In the genomic region with DNA sequence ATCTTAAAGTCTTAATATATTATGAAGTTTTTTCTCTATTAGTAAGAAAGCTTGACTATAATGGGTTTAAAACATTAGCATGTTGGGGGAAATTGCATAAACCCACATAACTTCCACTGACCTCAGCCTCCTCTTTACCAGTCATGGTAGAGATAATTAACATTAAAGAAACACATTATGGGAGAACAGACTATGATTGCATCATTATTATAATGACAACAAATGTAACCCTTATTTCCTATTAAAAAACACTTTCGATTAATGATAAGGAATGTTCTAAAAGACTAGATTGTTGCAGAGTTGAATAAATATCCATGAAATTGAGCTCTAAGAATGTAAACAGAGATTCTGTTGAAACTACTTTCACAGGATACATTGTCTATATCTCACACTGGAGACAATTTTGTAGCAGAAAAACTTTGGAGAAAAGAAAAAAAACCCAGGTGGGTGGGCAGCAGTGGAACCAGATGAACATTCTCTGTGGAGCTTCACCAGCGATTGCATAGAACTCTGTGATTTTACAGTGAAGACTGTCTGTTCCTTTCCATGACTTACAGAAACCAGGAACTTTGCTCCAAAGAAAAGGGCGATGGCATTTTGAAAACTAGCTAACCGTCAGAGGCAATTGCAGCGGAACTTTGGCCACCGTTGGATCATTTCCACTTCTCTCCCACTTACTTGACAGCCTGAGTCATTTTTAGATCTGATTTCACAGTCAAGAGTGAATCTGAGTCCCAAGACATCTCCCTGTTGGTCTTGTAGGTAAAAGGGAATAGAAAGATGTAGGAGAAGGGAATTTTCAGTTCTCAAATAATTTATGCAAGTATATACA, we compare ENCODE assay signal across 13 cellular contexts. TPM values are rescaled to one million over a fixed set of nuclear protein-coding genes. Genes with fewer than 3 reads are reported as not detected.
A peak's percentile ranks its signal among the peaks of the same experiment; 100 is the strongest.
DNase-seq lines count a peak whose midpoint lies in the region; ATAC-seq and TF ChIP-seq lines count a peak whose summit lies in the region.
"Had no signal": no experiment of that assay in that cellular context is flagged by ENCODE, and none has a peak within 500 bp of the region (broad histone marks: within the 10 kb centered on the region; RNA-seq: fewer than 3 reads in every experiment).

No MANE protein-coding gene starts in this region.

- H3K27ac ChIP-seq in mammary epithelial cell (ENCODE audit: insufficient read depth, low read depth, low read length) (no peak overlapping the region), upper lobe of right lung (peak overlapping the region; percentile 21)
- H3K27ac ChIP-seq: stomach had no signal

- H3K4me1 Mint-ChIP-seq in MCF 10A (ENCODE audit: insufficient read depth, unreplicated experiment), result no peaks in the 10 kb centered on the region

- no peak overlapping the region for H3K4me2 ChIP-seq in mammary epithelial cell (ENCODE audit: insufficient read depth, low read depth, low read length)

- WGBS in mammary epithelial cell (ENCODE audit: low coverage, missing lambda C conversion rate), result 97% methylated on average over 6 of the region's 6 CpGs

- H3K9ac ChIP-seq in mammary epithelial cell (ENCODE audit: insufficient read depth, low read length), result no peak overlapping the region

- H3K9me3 Mint-ChIP-seq in MCF 10A (ENCODE audit: unreplicated experiment), result no peaks in the 10 kb centered on the region
- H3K9me3 Mint-ChIP-seq: neural crest cell had no signal

- in situ Hi-C loops in mammary epithelial cell (cut with MboI; ENCODE audit: low sequenced_read_pairs in 2 of 2), result no loop called here

- dilution Hi-C loops in mammary epithelial cell (cut with HindIII; ENCODE audit: low sequenced_read_pairs), result no loop called here

- H3K9me3 ChIP-seq in mammary epithelial cell (replicated peaks; ENCODE audit: insufficient read depth, low read length) (no peaks in the 10 kb centered on the region), upper lobe of right lung (no peaks in the 10 kb centered on the region)
- H3K9me3 ChIP-seq: stomach had no signal

- DNase-seq in MCF 10A (ENCODE audit: unreplicated experiment), result peak; percentile 20
- DNase-seq in mammary epithelial cell, result no peak
- DNase-seq in amniotic epithelial cell (ENCODE audit: low read depth), result peak; percentile 35
- peak; percentile 53 for DNase-seq in left lobe of liver (ENCODE audit: low spot score)
- no peak for DNase-seq in upper lobe of right lung
- DNase-seq in stimulated activated CD4-positive, alpha-beta T cell treated with anti-CD3 and anti-CD28 coated beads, Interleukin-4, amount 100 ng/mL, for 4 hours, result no peak
- DNase-seq in DMS53 treated with DMSO at 0.1 percent for 48 hours (lab: John Stamatoyannopoulos, UW; ENCODE audit: unreplicated experiment), result no peak
- DNase-seq: amniotic stem cell, NCI-H1417 treated with DMSO at 0.1 percent for 48 hours, stomach, T-helper 9 cell had no signal

- H3K4me3 ChIP-seq in mammary epithelial cell (replicated peaks in 1 of 3; ENCODE audit: insufficient read depth in 1 of 3, low read depth in 2 of 3, low read length in 3 of 3) (no peak overlapping the region), upper lobe of right lung (no peak overlapping the region)
- H3K4me3 ChIP-seq: stomach had no signal

- CTCF ChIA-PET in MCF 10A (lab: Yijun Ruan, JAX), result interaction anchor here (1.0 to 5.6 kb wide), 2 partner anchors 8 to 14 kb away, joined by 4 to 36 read pairs; no protein-coding TSS in a partner anchor
- CTCF ChIA-PET in mammary epithelial cell (lab: Charles Lee; ENCODE audit: low non-redundant PET), result no interaction called here

- no peak overlapping the region for H3K27ac Mint-ChIP-seq in MCF 10A (ENCODE audit: low read depth, unreplicated experiment)

- H3K27me3 ChIP-seq in mammary epithelial cell (ENCODE audit: insufficient read depth, low read length) (no peaks in the 10 kb centered on the region), upper lobe of right lung (no peaks in the 10 kb centered on the region)
- H3K27me3 ChIP-seq: stomach had no signal

- no peaks in the 10 kb centered on the region for H3K27me3 Mint-ChIP-seq in MCF 10A (ENCODE audit: insufficient read depth, unreplicated experiment)

- no peak overlapping the region for H2AFZ ChIP-seq in mammary epithelial cell (ENCODE audit: low read depth, low read length)

- H3K36me3 ChIP-seq in mammary epithelial cell (ENCODE audit: insufficient read depth, low read length) (no peaks in the 10 kb centered on the region), upper lobe of right lung (no peaks in the 10 kb centered on the region)
- H3K36me3 ChIP-seq: stomach had no signal

- TF ChIP-seq CTCF in MCF 10A (IDR thresholded peaks at IDR 0.05; ENCODE audit: unreplicated experiment), result no peak
- no peak for TF ChIP-seq CTCF in mammary epithelial cell (conservative IDR thresholded peaks at IDR 0.05 in 1 of 2, IDR thresholded peaks at IDR 0.05 in 1 of 2; ENCODE audit: extremely low read depth in 1 of 2, insufficient read depth in 1 of 2, low read depth in 1 of 2, low read length in 2 of 2)
- no peak for TF ChIP-seq CTCF in upper lobe of right lung (IDR thresholded peaks at IDR 0.05)

- H4K20me1 ChIP-seq in mammary epithelial cell (ENCODE audit: insufficient read depth, low read length), result no peaks in the 10 kb centered on the region

- H3K4me3 Mint-ChIP-seq in MCF 10A (ENCODE audit: unreplicated experiment), result no peak overlapping the region
- H3K4me3 Mint-ChIP-seq: neural crest cell had no signal

- no peaks in the 10 kb centered on the region for H3K36me3 Mint-ChIP-seq in MCF 10A (ENCODE audit: insufficient read depth, unreplicated experiment)

- no peaks in the 10 kb centered on the region for H3K79me2 ChIP-seq in mammary epithelial cell (ENCODE audit: insufficient read depth, low read length)

- no peaks in the 10 kb centered on the region for H3K4me1 ChIP-seq in mammary epithelial cell (ENCODE audit: insufficient read depth, low read length)
- no peaks in the 10 kb centered on the region for H3K4me1 ChIP-seq in upper lobe of right lung

- BruUV-seq in MCF 10A (replicated peaks; lab: Mats Ljungman, UMichigan), result no TSS peak
- BruUV-seq in mammary epithelial cell (replicated peaks; lab: Mats Ljungman, UMichigan), result no TSS peak

- intact Hi-C loops in MCF 10A (cut with micrococcal nuclease), result no loop called here
- intact Hi-C loops in mammary epithelial cell (cut with micrococcal nuclease), result no loop called here
- intact Hi-C loops in upper lobe of right lung (cut with DNase I), result no loop called here

- ATAC-seq in left lobe of liver (peak; percentile 89), upper lobe of right lung (peak; percentile 85), GM18502 (IDR thresholded peaks at IDR 0.05; ENCODE audit: poor library complexity, unreplicated experiment) (no peak)

- POLR2A ChIA-PET in MCF 10A (lab: Yijun Ruan, JAX), result interaction anchor here (1.0 kb wide), 1 partner anchor 48 kb away, joined by 4 read pairs; a partner anchor contains a TSS

RNA-seq across cellular contexts. Expression of a gene that starts 21.0 kb away (rescaled TPM):
- total RNA-seq in MCF 10A (2022) (2.5 and 3.9 TPM in 2 replicates), mammary epithelial cell (10 to 100 TPM in 1 of 2 donors, 1 to 10 TPM in 1; 2.8 to 14.3 TPM), left lobe of liver (7.1 TPM), upper lobe of right lung (26.9 TPM)
- polyA plus RNA-seq in mammary epithelial cell, result 41.6 TPM
- polyA minus RNA-seq in mammary epithelial cell, result 73.1 TPM
- total RNA-seq: neural crest cell had no signal

RNA-seq across cellular contexts. Expression of a gene that starts 47.5 kb away (rescaled TPM):
- 23.2 and 26.3 TPM in 2 replicates for total RNA-seq in MCF 10A (2022)
- 10 to 100 TPM; 15.0 to 22.9 TPM for total RNA-seq in mammary epithelial cell
- 19.2 TPM for polyA plus RNA-seq in mammary epithelial cell
- 13.5 TPM for polyA minus RNA-seq in mammary epithelial cell
- 33.5 TPM for total RNA-seq in left lobe of liver
- total RNA-seq in upper lobe of right lung, result 61.3 TPM

Comparison
In these comparisons a context has a peak if more than half of its experiments do, and no peak if none do; other contexts are left out.
1. DNase-seq: peak in MCF 10A (single experiment), amniotic epithelial cell (single experiment) and left lobe of liver (single experiment); none in mammary epithelial cell (single experiment), upper lobe of right lung (single experiment), stimulated activated CD4-positive, alpha-beta T cell treated with anti-CD3 and anti-CD28 coated beads, Interleukin-4, amount 100 ng/mL, for 4 hours (0 of 2) and DMS53 treated with DMSO at 0.1 percent for 48 hours (single experiment).